In genomic region chr15:96254168-96254567, GRCh38 we compare ENCODE assay signal across 1 cellular context.
TF ChIP-seq lines count a peak whose summit lies in the region.

No MANE protein-coding gene starts in this region.

TF ChIP-seq in HCT116, 20 proteins besides CTCF, POLR2A, EP300 and RAD21 (continued from another document):
- TF ChIP-seq SRF (IDR thresholded peaks at IDR 0.05; ENCODE audit: low read depth) = no peak
- TF ChIP-seq ATF3 (IDR thresholded peaks at IDR 0.05) = no peak
- no peak for TF ChIP-seq ELF1 (IDR thresholded peaks at IDR 0.05; ENCODE audit: borderline replicate concordance, low read depth)
- no peak for TF ChIP-seq TCF7L2 (IDR thresholded peaks at IDR 0.05; ENCODE audit: borderline replicate concordance, extremely low read depth, insufficient read depth, insufficient read length)
- TF ChIP-seq EGR1 (IDR thresholded peaks at IDR 0.05; ENCODE audit: low read depth) = no peak
- TF ChIP-seq FOSL1 (IDR thresholded peaks at IDR 0.05; ENCODE audit: low read depth) = no peak
